Comparison of ENCODE assay signal across 21 cellular contexts in the genomic region with DNA sequence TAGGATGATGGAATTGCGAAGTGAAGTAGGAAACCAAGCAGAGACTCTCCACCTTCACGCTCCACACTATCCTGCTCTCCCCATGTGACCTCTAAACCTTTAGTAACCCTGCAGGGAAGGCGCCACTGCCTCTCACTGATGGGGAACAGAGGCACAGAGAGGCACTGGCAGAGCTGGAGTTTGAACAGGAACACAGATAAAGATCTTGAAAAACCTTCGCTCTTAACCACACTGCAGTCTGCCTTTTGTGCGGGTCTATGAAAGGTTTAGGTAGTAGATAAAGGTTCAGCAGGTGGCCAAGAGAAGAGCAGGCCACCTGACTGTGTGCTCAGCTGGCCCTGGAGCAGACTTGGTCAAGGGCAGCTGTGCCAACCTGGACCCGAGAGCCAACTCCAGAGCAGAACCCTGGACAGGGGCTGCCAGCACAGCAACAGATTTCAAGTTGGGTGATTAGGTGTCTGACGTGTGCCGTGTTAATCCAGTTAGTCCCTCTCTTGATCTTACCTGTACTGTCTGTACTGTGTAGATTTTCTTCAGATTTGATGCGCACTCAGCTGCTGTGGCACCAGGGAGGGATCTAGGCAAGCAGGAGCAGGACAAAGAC. TPM values are rescaled to one million over a fixed set of nuclear protein-coding genes. Genes with fewer than 3 reads are reported as not detected.
A peak's percentile ranks its signal among the peaks of the same experiment; 100 is the strongest.
DNase-seq lines count a peak whose midpoint lies in the region; TF ChIP-seq lines count a peak whose summit lies in the region.
"Had no signal": no experiment of that assay in that cellular context is flagged by ENCODE, and none has a peak within 500 bp of the region (broad histone marks: within the 10 kb centered on the region; RNA-seq: fewer than 3 reads in every experiment).

No MANE protein-coding gene starts in this region.

- no peak for TF ChIP-seq CTCF in parathyroid adenoma (IDR thresholded peaks at IDR 0.05)

- no peak overlapping the region for H3K4me3 ChIP-seq in Jurkat, Clone E6-1 (ENCODE audit: low read length)
- H3K4me3 ChIP-seq in parathyroid adenoma (ENCODE audit: low read depth, low read length), result no peak overlapping the region
- H3K4me3 ChIP-seq: cardiac muscle cell, HAP-1, uterus had no signal

- H2AFZ ChIP-seq in parathyroid adenoma, result no peak overlapping the region

- H3K27me3 Mint-ChIP-seq in activated CD4-positive, alpha-beta T cell treated with anti-CD3 and anti-CD28 coated beads, Interleukin-2, amount 10 ng/mL, durations not matched to agents 7 days and 5 days, result no peaks in the 10 kb centered on the region
- no peaks in the 10 kb centered on the region for H3K27me3 Mint-ChIP-seq in T-helper 2 cell treated with Interferon-gamma antibody and Interleukin-4, amounts not matched to agents 5 μg/mL and 100 μg/mL, for 36 hours (ENCODE audit: low read depth)
- H3K27me3 Mint-ChIP-seq: naive B cell; stimulated activated naive CD8-positive, alpha-beta T cell treated with anti-CD3 and anti-CD28 coated beads, Interleukin-15, Interleukin-2, amounts not matched to agents 100 ng/mL and 50 ng/mL, for 24 hours had no signal

- H3K4me2 ChIP-seq in parathyroid adenoma (ENCODE audit: low read length), result no peak overlapping the region

- no peak for DNase-seq in activated CD4-positive, alpha-beta T cell treated with anti-CD3 and anti-CD28 coated beads, Interleukin-2, amount 10 ng/mL, durations not matched to agents 7 days and 5 days
- DNase-seq in activated CD4-positive, alpha-beta T cell treated with anti-CD3 and anti-CD28 coated beads for 1 hour, result no peak
- peak; percentile 86 for DNase-seq in Jurkat, Clone E6-1 (ENCODE audit: low read depth, low spot score)
- DNase-seq in T-helper 2 cell treated with Interferon-gamma antibody and Interleukin-4, amounts not matched to agents 5 μg/mL and 100 μg/mL, for 36 hours (ENCODE audit: low spot score), result no peak
- no peak for DNase-seq in NCI-H2107 treated with DMSO at 0.1 percent for 48 hours (lab: John Stamatoyannopoulos, UW; ENCODE audit: unreplicated experiment)
- DNase-seq in G401 (ENCODE audit: low spot score), result no peak
- no peak for DNase-seq in dermis blood vessel endothelial cell
- DNase-seq: activated CD8-positive, alpha-beta memory T cell treated with anti-CD3 and anti-CD28 coated beads, Interleukin-2, amount 50 U/mL, for 48 hours; COR-L47; GDM1; naive B cell; NCI-H526 treated with DMSO at 0.1 percent for 48 hours; SW 1271; uterus; WERI-Rb-1 had no signal

- peaks cover 86% of the 10 kb centered on the region for H3K4me1 Mint-ChIP-seq in activated CD4-positive, alpha-beta T cell treated with anti-CD3 and anti-CD28 coated beads, Interleukin-2, amount 10 ng/mL, durations not matched to agents 7 days and 5 days
- peaks cover 39% of the 10 kb centered on the region for H3K4me1 Mint-ChIP-seq in T-helper 2 cell treated with Interferon-gamma antibody and Interleukin-4, amounts not matched to agents 5 μg/mL and 100 μg/mL, for 36 hours (ENCODE audit: low read depth)
- H3K4me1 Mint-ChIP-seq: naive B cell had no signal

- H3K9me3 ChIP-seq in parathyroid adenoma (ENCODE audit: control insufficient read depth, low read length), result no peaks in the 10 kb centered on the region
- H3K9me3 ChIP-seq: HAP-1, uterus had no signal

- H3K27ac ChIP-seq in parathyroid adenoma, result peak overlapping the region; percentile 51
- H3K27ac ChIP-seq: cardiac muscle cell, uterus, WERI-Rb-1 had no signal

- peaks cover 23% of the 10 kb centered on the region for H3K4me1 ChIP-seq in parathyroid adenoma
- H3K4me1 ChIP-seq: HAP-1, uterus had no signal

- no peaks in the 10 kb centered on the region for H3K36me3 ChIP-seq in parathyroid adenoma (ENCODE audit: control insufficient read depth, insufficient read depth, low read length)
- H3K36me3 ChIP-seq: cardiac muscle cell, HAP-1, uterus, WERI-Rb-1 had no signal

- peak overlapping the region; percentile 55 for H3K27ac Mint-ChIP-seq in activated CD4-positive, alpha-beta T cell treated with anti-CD3 and anti-CD28 coated beads, Interleukin-2, amount 10 ng/mL, durations not matched to agents 7 days and 5 days
- peak overlapping the region; percentile 27 for H3K27ac Mint-ChIP-seq in T-helper 2 cell treated with Interferon-gamma antibody and Interleukin-4, amounts not matched to agents 5 μg/mL and 100 μg/mL, for 36 hours
- H3K27ac Mint-ChIP-seq: naive B cell; stimulated activated naive CD8-positive, alpha-beta T cell treated with anti-CD3 and anti-CD28 coated beads, Interleukin-15, Interleukin-2, amounts not matched to agents 100 ng/mL and 50 ng/mL, for 24 hours had no signal

- in situ Hi-C loops in G401 (cut with HindIII; ENCODE audit: low sequenced_read_pairs), result no loop called here

- no peaks in the 10 kb centered on the region for H3K27me3 ChIP-seq in parathyroid adenoma (ENCODE audit: control insufficient read depth, insufficient read depth, low read length)
- H3K27me3 ChIP-seq: cardiac muscle cell, uterus had no signal

- peaks cover 4% of the 10 kb centered on the region for H3K79me2 ChIP-seq in parathyroid adenoma

- no peaks in the 10 kb centered on the region for H3K9me3 Mint-ChIP-seq in activated CD4-positive, alpha-beta T cell treated with anti-CD3 and anti-CD28 coated beads, Interleukin-2, amount 10 ng/mL, durations not matched to agents 7 days and 5 days
- no peaks in the 10 kb centered on the region for H3K9me3 Mint-ChIP-seq in T-helper 2 cell treated with Interferon-gamma antibody and Interleukin-4, amounts not matched to agents 5 μg/mL and 100 μg/mL, for 36 hours
- H3K9me3 Mint-ChIP-seq: naive B cell; stimulated activated naive CD8-positive, alpha-beta T cell treated with anti-CD3 and anti-CD28 coated beads, Interleukin-15, Interleukin-2, amounts not matched to agents 100 ng/mL and 50 ng/mL, for 24 hours had no signal

- CTCF ChIA-PET in activated CD4-positive, alpha-beta T cell treated with anti-CD3 and anti-CD28 coated beads, Interleukin-2, amount 10 ng/mL, durations not matched to agents 7 days and 5 days (lab: Charles Lee), result interaction anchor here (1.6 to 1.8 kb wide), 2 partner anchors 16 to 20 kb away, joined by 4 to 7 read pairs; no protein-coding TSS in a partner anchor

- H3K36me3 Mint-ChIP-seq in activated CD4-positive, alpha-beta T cell treated with anti-CD3 and anti-CD28 coated beads, Interleukin-2, amount 10 ng/mL, durations not matched to agents 7 days and 5 days (ENCODE audit: low read depth), result peaks cover 51% of the 10 kb centered on the region
- H3K36me3 Mint-ChIP-seq in T-helper 2 cell treated with Interferon-gamma antibody and Interleukin-4, amounts not matched to agents 5 μg/mL and 100 μg/mL, for 36 hours (ENCODE audit: low read depth), result peaks cover 48% of the 10 kb centered on the region
- H3K36me3 Mint-ChIP-seq: naive B cell had no signal

- no peak overlapping the region for H3K9ac ChIP-seq in parathyroid adenoma

- POLR2A ChIA-PET in activated CD4-positive, alpha-beta T cell treated with anti-CD3 and anti-CD28 coated beads, Interleukin-2, amount 10 ng/mL, durations not matched to agents 7 days and 5 days (lab: Charles Lee), result no interaction called here

- H3K4me3 Mint-ChIP-seq in activated CD4-positive, alpha-beta T cell treated with anti-CD3 and anti-CD28 coated beads, Interleukin-2, amount 10 ng/mL, durations not matched to agents 7 days and 5 days, result peak overlapping the region; percentile 12
- H3K4me3 Mint-ChIP-seq in T-helper 2 cell treated with Interferon-gamma antibody and Interleukin-4, amounts not matched to agents 5 μg/mL and 100 μg/mL, for 36 hours, result peak overlapping the region; percentile 58
- H3K4me3 Mint-ChIP-seq: stimulated activated naive CD8-positive, alpha-beta T cell treated with anti-CD3 and anti-CD28 coated beads, Interleukin-15, Interleukin-2, amounts not matched to agents 100 ng/mL and 50 ng/mL, for 24 hours had no signal

RNA-seq across cellular contexts. Expression of a gene that starts 15.2 kb away (rescaled TPM):
- total RNA-seq in activated CD4-positive, alpha-beta T cell treated with anti-CD3 and anti-CD28 coated beads, Interleukin-2, amount 10 ng/mL, durations not matched to agents 7 days and 5 days, result 10 to 100 TPM; 83.9 to 90.4 TPM
- 8.5 TPM for polyA plus RNA-seq in Jurkat, Clone E6-1 (2012; ENCODE audit: insufficient read depth, insufficient read length)
- not detected in 2 replicates for total RNA-seq in G401 (2014; rRNA removed; shearing (Covaris generic))
- 2.5 and 2.6 TPM in 2 replicates for total RNA-seq in dermis blood vessel endothelial cell

RNA-seq across cellular contexts. Expression of a gene that starts 43.6 kb away (rescaled TPM):
- total RNA-seq in activated CD4-positive, alpha-beta T cell treated with anti-CD3 and anti-CD28 coated beads, Interleukin-2, amount 10 ng/mL, durations not matched to agents 7 days and 5 days, result 1 to 10 TPM; 1.0 to 1.2 TPM
- polyA plus RNA-seq in Jurkat, Clone E6-1 (2012; ENCODE audit: insufficient read depth, insufficient read length), result 3.3 TPM
- 0.31 TPM in 1 of 2 replicates, not detected in the other for total RNA-seq in G401 (2014; rRNA removed; shearing (Covaris generic))
- total RNA-seq in dermis blood vessel endothelial cell, result not detected in 2 replicates
- total RNA-seq: lung microvascular endothelial cell had no signal
- polyA plus RNA-seq: AG04450 had no signal

Comparison
In these comparisons a context has a peak if more than half of its experiments do, and no peak if none do; other contexts are left out.
1. RNA of a gene that starts 15.2 kb away (total RNA-seq): 83.9 to 90.4 TPM in activated CD4-positive, alpha-beta T cell treated with anti-CD3 and anti-CD28 coated beads, Interleukin-2, amount 10 ng/mL, durations not matched to agents 7 days and 5 days; 2.5 to 2.6 TPM in dermis blood vessel endothelial cell and not detected in G401; every median in the first group is over 10 times any median in the second.